In the genomic region with DNA sequence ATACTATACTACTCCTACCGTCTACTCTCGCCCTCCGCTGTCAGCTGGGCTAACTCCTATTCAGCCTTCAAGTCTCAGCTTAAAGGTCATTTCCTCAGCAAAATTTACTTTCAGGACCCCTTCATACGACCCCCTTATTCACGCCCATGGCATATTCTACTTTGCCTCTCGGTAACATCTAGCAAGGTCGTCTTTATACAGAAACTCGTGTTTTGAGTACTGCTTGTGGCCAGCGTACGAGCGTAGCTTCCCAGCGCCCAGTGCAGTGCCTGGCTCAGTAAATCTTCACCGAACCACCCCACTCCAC, we compare ENCODE assay signal across 8 cellular contexts. TPM values are rescaled to one million over a fixed set of nuclear protein-coding genes. Genes with fewer than 3 reads are reported as not detected.
DNase-seq lines count a peak whose midpoint lies in the region; ATAC-seq, FAIRE-seq and TF ChIP-seq lines count a peak whose summit lies in the region.

No MANE protein-coding gene starts in this region.

- ATAC-seq in naive thymus-derived CD8-positive, alpha-beta T cell = peak in 1 of 2 donors; percentile 12
- ATAC-seq in HG03095 (IDR thresholded peaks at IDR 0.05; ENCODE audit: unreplicated experiment) (no peak), HG02798 (IDR thresholded peaks at IDR 0.05; ENCODE audit: poor library complexity, unreplicated experiment) (no peak), HG02571 (IDR thresholded peaks at IDR 0.05; ENCODE audit: unreplicated experiment) (no peak)

- H3K27ac Mint-ChIP-seq in naive thymus-derived CD8-positive, alpha-beta T cell = peak overlapping the region; percentile 95 to 100 (median 99)

- no peaks in the 10 kb centered on the region for H3K9me3 ChIP-seq in HUES64 (ENCODE audit: insufficient read depth, low read depth, low read length)

- peaks cover 14 to 36% (median 30%) of the 10 kb centered on the region in 4 donors for H3K4me1 Mint-ChIP-seq in naive thymus-derived CD8-positive, alpha-beta T cell

- H3K27me3 Mint-ChIP-seq in naive thymus-derived CD8-positive, alpha-beta T cell = peaks cover 0 to 6% (median 0%) of the 10 kb centered on the region in 5 donors

- H3K4me3 Mint-ChIP-seq in naive thymus-derived CD8-positive, alpha-beta T cell = peak overlapping the region; percentile 88 to 100 (median 99)

- H3K27me3 ChIP-seq in HUES64 (ENCODE audit: insufficient read depth, low read length) = no peaks in the 10 kb centered on the region; the same call in 1 of the 2 replicates

- 2% methylated on average over 13 of the region's 13 CpGs for whole genome bisulfite sequencing in HUES64

- no peaks in the 10 kb centered on the region for H3K9me3 Mint-ChIP-seq in naive thymus-derived CD8-positive, alpha-beta T cell

- peaks cover 10 to 40% (median 21%) of the 10 kb centered on the region in 3 donors for H3K36me3 Mint-ChIP-seq in naive thymus-derived CD8-positive, alpha-beta T cell

- DNase-seq in GM12892 (ENCODE audit: insufficient read length) = no peak
- DNase-seq in naive thymus-derived CD8-positive, alpha-beta T cell = no peak
- DNase-seq in H54 (ENCODE audit: insufficient read length, low spot score) = no peak

- FAIRE-seq in GM12892 (lab: Jason Lieb, UNC) (peak; percentile 40), H54 (lab: Jason Lieb, UNC) (no peak)

- H3K4me3 ChIP-seq in HUES64 (ENCODE audit: low read length) = peak overlapping the region; percentile 76

- peak overlapping the region; percentile 72 for H3K9ac ChIP-seq in HUES64 (ENCODE audit: low read depth, low read length)

- no peak for TF ChIP-seq POLR2A in GM12892 (IDR thresholded peaks at IDR 0.05; ENCODE audit: low read depth, low read length)
- no peak for TF ChIP-seq POLR2A in H54 (IDR thresholded peaks at IDR 0.05; ENCODE audit: low read depth, low read length)

- H3K4me1 ChIP-seq in HUES64 (ENCODE audit: insufficient read depth, low read length) = peaks cover 6% of the 10 kb centered on the region; the same call in 1 of the 2 replicates

- H3K36me3 ChIP-seq in HUES64 (ENCODE audit: insufficient read depth, low read length) = peaks cover 38% of the 10 kb centered on the region

- POLR2A ChIA-PET in naive thymus-derived CD8-positive, alpha-beta T cell (lab: Charles Lee) = interaction anchor here (1.2 to 3.0 kb wide), 8 partner anchors 9 to 1914 kb away, joined by 3 to 48 read pairs (median 6); a partner anchor contains a TSS

- H3K27ac ChIP-seq in HUES64 (ENCODE audit: low read depth, low read length) (no peak overlapping the region), cingulate gyrus (ENCODE audit: low read depth, low read length) (peak overlapping the region; percentile 78)

RNA-seq across cellular contexts. Expression of a gene that starts 0.5 kb away (rescaled TPM):
- polyA plus RNA-seq in GM12892 (2012; ENCODE audit: missing spikeins) = 13.9 TPM
- polyA plus RNA-seq in HUES64 (2013, experiment 1 of 2) = 21.7 TPM
- 22.1 TPM for polyA plus RNA-seq in HUES64 (2013, experiment 2 of 2)
- 10 to 100 TPM; 26.7 to 34.3 TPM for total RNA-seq in naive thymus-derived CD8-positive, alpha-beta T cell
- polyA plus RNA-seq in naive thymus-derived CD8-positive, alpha-beta T cell = 10 to 100 TPM in 1 of 3 donors, 1 to 10 TPM in 2; 6.9 to 14.6 (median 9.0) TPM

RNA-seq across cellular contexts. Expression of a gene that starts 0.6 kb away (rescaled TPM):
- polyA plus RNA-seq in GM12892 (2012; ENCODE audit: missing spikeins) = 0.25 TPM
- 0.40 TPM for polyA plus RNA-seq in HUES64 (2013, experiment 1 of 2)
- not detected for polyA plus RNA-seq in HUES64 (2013, experiment 2 of 2)
- total RNA-seq in naive thymus-derived CD8-positive, alpha-beta T cell = not detected
- not detected for polyA plus RNA-seq in naive thymus-derived CD8-positive, alpha-beta T cell

RNA-seq across cellular contexts. Expression of a gene that starts 34.6 kb away (rescaled TPM):
- polyA plus RNA-seq in GM12892 (2012; ENCODE audit: missing spikeins) = 78.4 TPM
- polyA plus RNA-seq in HUES64 (2013, experiment 1 of 2) = 32.4 TPM
- polyA plus RNA-seq in HUES64 (2013, experiment 2 of 2) = 36.6 TPM
- 10 to 100 TPM; 40.9 to 41.5 TPM for total RNA-seq in naive thymus-derived CD8-positive, alpha-beta T cell
- 10 to 100 TPM; 75.0 to 82.4 (median 79.9) TPM for polyA plus RNA-seq in naive thymus-derived CD8-positive, alpha-beta T cell
